ENCODE assay signal across 36 cellular contexts in the genomic region with DNA sequence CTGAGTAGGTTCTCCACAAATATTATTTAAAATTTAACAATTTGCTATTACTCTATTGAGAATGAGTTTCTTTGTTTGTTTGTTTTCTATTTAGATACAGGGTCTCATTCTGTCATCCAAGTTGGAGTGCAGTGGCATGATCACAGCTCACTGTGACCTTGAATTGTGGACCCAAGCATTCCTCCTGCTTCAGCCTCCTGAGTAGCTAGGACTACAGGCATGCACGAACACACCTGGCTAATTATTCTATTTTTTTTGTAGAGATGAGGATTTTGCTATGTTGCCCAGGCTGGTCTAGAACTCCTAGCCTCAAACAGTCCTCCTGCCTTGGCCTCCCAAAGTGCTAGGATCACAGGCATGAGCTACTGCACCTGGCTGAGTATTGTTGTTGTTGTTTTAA.
"Had no signal": no experiment of that assay in that cellular context is flagged by ENCODE, and none has a peak within 500 bp of the region (broad histone marks: within the 10 kb centered on the region; RNA-seq: fewer than 3 reads in every experiment).

No MANE protein-coding gene starts in this region.

- H3K4me3 ChIP-seq: MG63 had no signal

- H3K36me3 ChIP-seq: MG63 had no signal

- H3K27me3 ChIP-seq: MG63 had no signal

- H3K9me3 ChIP-seq: MG63 had no signal

- DNase-seq: Kasumi-1, MG63, MM.1S, MV-4-11, NCI-H1048, NCI-H1092, NCI-H1092 treated with DMSO at 0.1 percent for 48 hours, NCI-H1105, NCI-H1105 treated with DMSO at 0.1 percent for 48 hours, NCI-H1417, NCI-H1417 treated with DMSO at 0.1 percent for 48 hours, NCI-H1436, NCI-H1436 treated with DMSO at 0.1 percent for 48 hours, NCI-H146, NCI-H1694, NCI-H1694 treated with DMSO at 0.1 percent for 48 hours, NCI-H187, NCI-H187 treated with DMSO at 0.1 percent for 48 hours, NCI-H1930, NCI-H2029, NCI-H2029 treated with DMSO at 0.1 percent for 48 hours, NCI-H2081, NCI-H2081 treated with DMSO at 0.1 percent for 48 hours, NCI-H2107, NCI-H2171, NCI-H2171 treated with DMSO at 0.1 percent for 48 hours, NCI-H2227 treated with DMSO at 0.1 percent for 48 hours, NCI-H226, NCI-H345, NCI-H446, NCI-H446 treated with DMSO at 0.1 percent for 48 hours, NCI-H510A, NCI-H510A treated with DMSO at 0.1 percent for 48 hours, NCI-H524, NCI-H524 treated with DMSO at 0.1 percent for 48 hours, NCI-H526 had no signal
